Comparison of ENCODE assay signal across 2 cellular contexts in genomic region chr16:8567355-8568230, GRCh38.
TF ChIP-seq lines count a peak whose summit lies in the region.

No MANE protein-coding gene starts in this region.

TF ChIP-seq in A549, 52 proteins besides CTCF, POLR2A, EP300 and RAD21 (continued from another document):
- TF ChIP-seq FOSL2 (IDR thresholded peaks at IDR 0.05) (no peak), FOSL2 (CRISPR knock-in tag; IDR thresholded peaks at IDR 0.05) (0 out of 2 replicates have a peak, but pooled peaks have one; percentile 10), PBX3 (IDR thresholded peaks at IDR 0.05) (no peak), E2F6 (IDR thresholded peaks at IDR 0.05; ENCODE audit: borderline replicate concordance, low read depth) (no peak)

TF ChIP-seq in K562, 482 proteins besides CTCF, POLR2A, EP300 and RAD21 (continued from another document and continues in another):
- TF ChIP-seq POLR2AphosphoS5 (IDR thresholded peaks at IDR 0.05; ENCODE audit: control insufficient read depth, insufficient read depth, low read depth, low read length) (no peak), CHD4 (IDR thresholded peaks at IDR 0.05; ENCODE audit: insufficient read depth, insufficient replicate concordance, low read depth, low read length, poor library complexity, severe bottlenecking) (peak; percentile 60), TEAD2 (tag; IDR thresholded peaks at IDR 0.05) (no peak), NRF1 (conservative IDR thresholded peaks at IDR 0.05 in 1 of 2, IDR thresholded peaks at IDR 0.05 in 1 of 2) (no peak), HDGF (IDR thresholded peaks at IDR 0.05) (no peak), ELK1 (CRISPR knock-in tag; IDR thresholded peaks at IDR 0.05) (no peak), CBX2 (IDR thresholded peaks at IDR 0.05; ENCODE audit: insufficient read depth, low read length, poor library complexity, severe bottlenecking) (no peak), MITF (IDR thresholded peaks at IDR 0.05) (no peak), ZC3H11A (IDR thresholded peaks at IDR 0.05; ENCODE audit: low read depth, low read length) (no peak), USF2 (CRISPR knock-in tag; IDR thresholded peaks at IDR 0.05) (no peak), ZNF586 (CRISPR knock-in tag; conservative IDR thresholded peaks at IDR 0.05) (no peak), PTTG1 (tag; IDR thresholded peaks at IDR 0.05; ENCODE audit: low read depth) (no peak), MEIS2 (IDR thresholded peaks at IDR 0.05; ENCODE audit: partially characterized antibody) (no peak), ZKSCAN1 (IDR thresholded peaks at IDR 0.05; ENCODE audit: low read depth, low read length) (no peak), TCF15 (CRISPR knock-in tag; IDR thresholded peaks at IDR 0.05) (no peak), NELFE (IDR thresholded peaks at IDR 0.05; ENCODE audit: insufficient read depth, insufficient read length) (no peak), STAG1 (CRISPR knock-in tag; IDR thresholded peaks at IDR 0.05; ENCODE audit: borderline replicate concordance) (peak; percentile 98), NKRF (IDR thresholded peaks at IDR 0.05; ENCODE audit: borderline replicate concordance) (no peak), SMAD2 (IDR thresholded peaks at IDR 0.05; ENCODE audit: low read depth, low read length) (no peak), ZBTB17 (CRISPR knock-in tag; IDR thresholded peaks at IDR 0.05) (no peak), SPI1 (IDR thresholded peaks at IDR 0.05; ENCODE audit: borderline replicate concordance, low read depth, low read length) (no peak), RBM34 (IDR thresholded peaks at IDR 0.05; ENCODE audit: borderline replicate concordance, insufficient read depth, low read length) (no peak), BRF2 (IDR thresholded peaks at IDR 0.05; ENCODE audit: borderline replicate concordance, insufficient read depth, insufficient read length) (no peak), ARID1B (IDR thresholded peaks at IDR 0.05) (no peak), MBD2 (IDR thresholded peaks at IDR 0.05; ENCODE audit: borderline replicate concordance, low read depth) (no peak), CBX1 (IDR thresholded peaks at IDR 0.05; ENCODE audit: low read depth) (no peak), CREBBP (IDR thresholded peaks at IDR 0.05; ENCODE audit: low read depth, low read length) (no peak), OTX1 (CRISPR knock-in tag; IDR thresholded peaks at IDR 0.05) (no peak), PCBP2 (IDR thresholded peaks at IDR 0.05; ENCODE audit: low read depth, low read length, poor library complexity, severe bottlenecking) (no peak), ZNF431 (CRISPR knock-in tag; IDR thresholded peaks at IDR 0.05) (no peak), ZNF77 (CRISPR knock-in tag; IDR thresholded peaks at IDR 0.05) (no peak), NR2C1 (IDR thresholded peaks at IDR 0.05) (no peak), NR2C1 (tag; IDR thresholded peaks at IDR 0.05) (no peak), RNF219 (CRISPR knock-in tag; IDR thresholded peaks at IDR 0.05) (no peak), TARDBP (IDR thresholded peaks at IDR 0.05) (no peak)
- TF ChIP-seq, protein P1, sequence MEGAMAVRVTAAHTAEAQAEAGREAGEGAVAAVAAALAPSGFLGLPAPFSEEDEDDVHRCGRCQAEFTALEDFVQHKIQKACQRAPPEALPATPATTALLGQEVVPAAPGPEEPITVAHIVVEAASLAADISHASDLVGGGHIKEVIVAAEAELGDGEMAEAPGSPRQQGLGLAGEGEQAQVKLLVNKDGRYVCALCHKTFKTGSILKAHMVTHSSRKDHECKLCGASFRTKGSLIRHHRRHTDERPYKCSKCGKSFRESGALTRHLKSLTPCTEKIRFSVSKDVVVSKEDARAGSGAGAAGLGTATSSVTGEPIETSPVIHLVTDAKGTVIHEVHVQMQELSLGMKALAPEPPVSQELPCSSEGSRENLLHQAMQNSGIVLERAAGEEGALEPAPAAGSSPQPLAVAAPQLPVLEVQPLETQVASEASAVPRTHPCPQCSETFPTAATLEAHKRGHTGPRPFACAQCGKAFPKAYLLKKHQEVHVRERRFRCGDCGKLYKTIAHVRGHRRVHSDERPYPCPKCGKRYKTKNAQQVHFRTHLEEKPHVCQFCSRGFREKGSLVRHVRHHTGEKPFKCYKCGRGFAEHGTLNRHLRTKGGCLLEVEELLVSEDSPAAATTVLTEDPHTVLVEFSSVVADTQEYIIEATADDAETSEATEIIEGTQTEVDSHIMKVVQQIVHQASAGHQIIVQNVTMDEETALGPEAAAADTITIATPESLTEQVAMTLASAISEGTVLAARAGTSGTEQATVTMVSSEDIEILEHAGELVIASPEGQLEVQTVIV (CRISPR knock-in tag; IDR thresholded peaks at IDR 0.05; ENCODE audit: borderline replicate concordance): no peak
- TF ChIP-seq, protein P2, sequence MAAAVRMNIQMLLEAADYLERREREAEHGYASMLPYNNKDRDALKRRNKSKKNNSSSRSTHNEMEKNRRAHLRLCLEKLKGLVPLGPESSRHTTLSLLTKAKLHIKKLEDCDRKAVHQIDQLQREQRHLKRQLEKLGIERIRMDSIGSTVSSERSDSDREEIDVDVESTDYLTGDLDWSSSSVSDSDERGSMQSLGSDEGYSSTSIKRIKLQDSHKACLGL (CRISPR knock-in tag; IDR thresholded peaks at IDR 0.05; ENCODE audit: borderline replicate concordance, poor library complexity, severe bottlenecking): no peak
- TF ChIP-seq, protein P3, sequence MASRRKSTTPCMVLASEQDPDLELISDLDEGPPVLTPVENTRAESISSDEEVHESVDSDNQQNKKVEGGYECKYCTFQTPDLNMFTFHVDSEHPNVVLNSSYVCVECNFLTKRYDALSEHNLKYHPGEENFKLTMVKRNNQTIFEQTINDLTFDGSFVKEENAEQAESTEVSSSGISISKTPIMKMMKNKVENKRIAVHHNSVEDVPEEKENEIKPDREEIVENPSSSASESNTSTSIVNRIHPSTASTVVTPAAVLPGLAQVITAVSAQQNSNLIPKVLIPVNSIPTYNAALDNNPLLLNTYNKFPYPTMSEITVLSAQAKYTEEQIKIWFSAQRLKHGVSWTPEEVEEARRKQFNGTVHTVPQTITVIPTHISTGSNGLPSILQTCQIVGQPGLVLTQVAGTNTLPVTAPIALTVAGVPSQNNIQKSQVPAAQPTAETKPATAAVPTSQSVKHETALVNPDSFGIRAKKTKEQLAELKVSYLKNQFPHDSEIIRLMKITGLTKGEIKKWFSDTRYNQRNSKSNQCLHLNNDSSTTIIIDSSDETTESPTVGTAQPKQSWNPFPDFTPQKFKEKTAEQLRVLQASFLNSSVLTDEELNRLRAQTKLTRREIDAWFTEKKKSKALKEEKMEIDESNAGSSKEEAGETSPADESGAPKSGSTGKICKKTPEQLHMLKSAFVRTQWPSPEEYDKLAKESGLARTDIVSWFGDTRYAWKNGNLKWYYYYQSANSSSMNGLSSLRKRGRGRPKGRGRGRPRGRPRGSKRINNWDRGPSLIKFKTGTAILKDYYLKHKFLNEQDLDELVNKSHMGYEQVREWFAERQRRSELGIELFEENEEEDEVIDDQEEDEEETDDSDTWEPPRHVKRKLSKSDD (conservative IDR thresholded peaks at IDR 0.05; ENCODE audit: low read length): no peak
